In genomic region chr4:17197070-17197469, GRCh38 we compare ENCODE assay signal across 24 cellular contexts.
DNase-seq lines count a peak whose midpoint lies in the region; ATAC-seq, FAIRE-seq and TF ChIP-seq lines count a peak whose summit lies in the region.
"Had no signal": no experiment of that assay in that cellular context is flagged by ENCODE, and none has a peak within 500 bp of the region (broad histone marks: within the 10 kb centered on the region; RNA-seq: fewer than 3 reads in every experiment).

No MANE protein-coding gene starts in this region.

- no peak overlapping the region for H3K4me3 ChIP-seq in right lobe of liver
- no peak overlapping the region for H3K4me3 ChIP-seq in HepG2 (replicated peaks in 1 of 3; ENCODE audit: insufficient read depth in 1 of 3, low read depth in 2 of 3, low read length in 3 of 3)
- H3K4me3 ChIP-seq in SK-N-MC = no peak overlapping the region
- H3K4me3 ChIP-seq in lower leg skin (ENCODE audit: low read depth, poor library complexity, severe bottlenecking) = no peak overlapping the region
- H3K4me3 ChIP-seq in mesendoderm (ENCODE audit: low read length) = no peak overlapping the region
- H3K4me3 ChIP-seq: BLaER1, GM12878 had no signal

- no TSS peak for BruUV-seq in HepG2 (replicated peaks; lab: Mats Ljungman, UMichigan)

- H2BK120ac ChIP-seq in mesendoderm (ENCODE audit: low read depth, low read length) = no peak overlapping the region

- H2BK5ac ChIP-seq in mesendoderm (ENCODE audit: low read length) = no peak overlapping the region

- no peak overlapping the region for H4K8ac ChIP-seq in mesendoderm (ENCODE audit: low read depth, low read length)

- H4K5ac ChIP-seq in mesendoderm (ENCODE audit: low read length) = no peak overlapping the region

- POLR2A ChIA-PET in HepG2 (lab: Yijun Ruan, JAX) = no interaction called here

- FAIRE-seq in HepG2 (lab: Jason Lieb, UNC) = no peak
- FAIRE-seq: GM12878, RCC 7860 had no signal

- H3K23ac ChIP-seq in mesendoderm (ENCODE audit: low read length) = no peak overlapping the region

- H3K79me2 ChIP-seq in HepG2 (ENCODE audit: insufficient read depth, low read length) (no peaks in the 10 kb centered on the region), mesendoderm (ENCODE audit: control insufficient read depth, insufficient read depth, low read length) (no peaks in the 10 kb centered on the region)

- H3K79me1 ChIP-seq in mesendoderm (ENCODE audit: low read length) = no peaks in the 10 kb centered on the region

- H3K56ac ChIP-seq in mesendoderm (ENCODE audit: low read length) = no peak overlapping the region

- intact Hi-C loops in right lobe of liver (cut with DNase I) = no loop called here
- intact Hi-C loops in HepG2 (cut with micrococcal nuclease; ENCODE audit: unreplicated experiment) = no loop called here
- intact Hi-C loops in lower leg skin (cut with DNase I; ENCODE audit: low total_unique reads) = loop anchor here (5.0 kb wide), 1 partner anchor 750 kb away; no protein-coding TSS in a partner anchor

- H4K20me1 ChIP-seq in HepG2 (ENCODE audit: insufficient read depth, low read length) = no peaks in the 10 kb centered on the region
- H4K20me1 ChIP-seq: BLaER1 had no signal

- TF ChIP-seq CTCF in right lobe of liver (IDR thresholded peaks at IDR 0.05) (no peak), HepG2 (CRISPR knock-in tag; IDR thresholded peaks at IDR 0.05) (no peak), lower leg skin (IDR thresholded peaks at IDR 0.05) (no peak)

- in situ Hi-C loops in HepG2 (cut with HindIII; ENCODE audit: extremely low pct_ligation_motif_present, low pct_unique_long_range_greater_than_20kb) = no loop called here

- no peak overlapping the region for H3K27ac ChIP-seq in right lobe of liver
- H3K27ac ChIP-seq in HepG2 (ENCODE audit: extremely low read length, insufficient read depth, low read length) = no peak overlapping the region
- peak overlapping the region; percentile 80 for H3K27ac ChIP-seq in SK-N-MC
- H3K27ac ChIP-seq in mesendoderm (ENCODE audit: low read depth, low read length) = no peak overlapping the region
- H3K27ac ChIP-seq: BLaER1, KMS-11 had no signal

- H3K9me3 ChIP-seq in right lobe of liver (no peaks in the 10 kb centered on the region), HepG2 (ENCODE audit: low read length) (no peaks in the 10 kb centered on the region), SK-N-MC (ENCODE audit: low read depth, low read length) (no peaks in the 10 kb centered on the region)

- no peak overlapping the region for H2AK5ac ChIP-seq in mesendoderm (ENCODE audit: low read length)

- H3K18ac ChIP-seq in mesendoderm (ENCODE audit: low read length) = no peak overlapping the region

- no peak overlapping the region for H3K4ac ChIP-seq in mesendoderm (ENCODE audit: low read depth, low read length)

- H2BK15ac ChIP-seq in mesendoderm (replicated peaks; ENCODE audit: low read depth) = no peak overlapping the region

- no peak for TF ChIP-seq RAD21 in HepG2 (CRISPR knock-in tag; IDR thresholded peaks at IDR 0.05)

- H3K4me2 ChIP-seq in HepG2 (ENCODE audit: low read depth, low read length) (no peak overlapping the region), mesendoderm (ENCODE audit: low read length) (no peak overlapping the region)
- H3K4me2 ChIP-seq: BLaER1, KMS-11 had no signal

- DNase-seq in right lobe of liver (peak in 1 of 3 donors; percentile 63), HepG2 (ENCODE audit: low spot score) (no peak), SK-N-MC (ENCODE audit: low read depth, low spot score) (no peak), medulla oblongata (ENCODE audit: extremely low spot score) (peak; percentile 50), pons (ENCODE audit: low spot score) (peak; percentile 7), lower leg skin (ENCODE audit: low spot score in 2 of 2) (no peak), mesendoderm (no peak), RPMI8226 (no peak)
- DNase-seq: CD4-positive, alpha-beta T cell; COR-L47; DMS79; H9; NCI-H1417; NCI-H1694 treated with DMSO at 0.1 percent for 48 hours; NCI-H2081 treated with DMSO at 0.1 percent for 48 hours; NCI-H2171 treated with DMSO at 0.1 percent for 48 hours; NCI-H524 treated with DMSO at 0.1 percent for 48 hours; NCI-H82; OCI-M1; SHP77 had no signal

- 100% methylated on average over 3 of the region's 4 CpGs for WGBS in right lobe of liver (ENCODE audit: insufficient coverage, low coverage, low lambda C conversion rate, missing lambda C conversion rate)
- 6% methylated on average over 4 of the region's 4 CpGs for WGBS in HepG2 (ENCODE audit: low lambda C conversion rate)
- WGBS in lower leg skin, 2 donors = 33 to 83% methylated on average over 4 of the region's 4 CpGs
- WGBS in mesendoderm (ENCODE audit: extremely low coverage, insufficient coverage, low lambda C conversion rate) = no CpG with 5 or more reads among the region's 4 CpGs

- no peak overlapping the region for H2AFZ ChIP-seq in HepG2 (ENCODE audit: low read length)

- no peak overlapping the region for H3K9ac ChIP-seq in HepG2 (ENCODE audit: insufficient read depth, low read depth, low read length)
- no peak overlapping the region for H3K9ac ChIP-seq in SK-N-MC (ENCODE audit: insufficient read length)
- H3K9ac ChIP-seq in mesendoderm (ENCODE audit: low read length) = no peak overlapping the region
- H3K9ac ChIP-seq: BLaER1, KMS-11 had no signal

- H3K4me1 ChIP-seq in right lobe of liver (no peaks in the 10 kb centered on the region), HepG2 (ENCODE audit: insufficient read depth, low read length) (no peaks in the 10 kb centered on the region), mesendoderm (ENCODE audit: control insufficient read depth, low read depth, low read length) (no peaks in the 10 kb centered on the region)
- H3K4me1 ChIP-seq: BLaER1 had no signal

- TF ChIP-seq EP300 in HepG2 (IDR thresholded peaks at IDR 0.05; ENCODE audit: low read depth in 2 of 2, low read length in 2 of 2) = no peak
- no peak for TF ChIP-seq EP300 in HepG2 (CRISPR knock-in tag; IDR thresholded peaks at IDR 0.05; ENCODE audit: borderline replicate concordance)

- TF ChIP-seq POLR2A in right lobe of liver (IDR thresholded peaks at IDR 0.05) (no peak), HepG2 (IDR thresholded peaks at IDR 0.05; ENCODE audit: insufficient read depth in 1 of 2, low read depth in 2 of 2, low read length in 2 of 2) (no peak), lower leg skin (IDR thresholded peaks at IDR 0.05) (no peak)

- H3K27me3 ChIP-seq in right lobe of liver (no peaks in the 10 kb centered on the region), HepG2 (ENCODE audit: control insufficient read depth in 1 of 2, insufficient read depth in 2 of 2, low read length in 2 of 2) (no peaks in the 10 kb centered on the region), mesendoderm (ENCODE audit: insufficient read depth, low read length, poor library complexity) (no peaks in the 10 kb centered on the region)
- H3K27me3 ChIP-seq: BLaER1 had no signal

- CTCF ChIA-PET in HepG2 (lab: Yijun Ruan, JAX; ENCODE audit: low intra/inter-chr PET ratio, low total read pairs) = no interaction called here

- ATAC-seq in right lobe of liver (peak in 3 of 4 donors; percentile 63 to 84 (median 76)), HepG2 (no peak)
- ATAC-seq: GM12878 had no signal

- H3K36me3 ChIP-seq in right lobe of liver = no peaks in the 10 kb centered on the region
- H3K36me3 ChIP-seq in HepG2 (replicated peaks in 1 of 2; ENCODE audit: control insufficient read depth in 1 of 2, insufficient read depth in 2 of 2, low read length in 2 of 2) = no peaks in the 10 kb centered on the region
- no peaks in the 10 kb centered on the region for H3K36me3 ChIP-seq in SK-N-MC (ENCODE audit: insufficient read depth, low read length)
- H3K36me3 ChIP-seq in mesendoderm (ENCODE audit: control insufficient read depth, insufficient read depth, low read length) = no peaks in the 10 kb centered on the region
- H3K36me3 ChIP-seq: BLaER1 had no signal

TF ChIP-seq in HepG2, 621 proteins besides CTCF, POLR2A, EP300 and RAD21 (continues in another document):
- TF ChIP-seq IRF9 (CRISPR knock-in tag; IDR thresholded peaks at IDR 0.05; ENCODE audit: borderline replicate concordance) = no peak
- TF ChIP-seq RNF2 (conservative IDR thresholded peaks at IDR 0.05; ENCODE audit: low read depth) = no peak
- TF ChIP-seq, protein P1, sequence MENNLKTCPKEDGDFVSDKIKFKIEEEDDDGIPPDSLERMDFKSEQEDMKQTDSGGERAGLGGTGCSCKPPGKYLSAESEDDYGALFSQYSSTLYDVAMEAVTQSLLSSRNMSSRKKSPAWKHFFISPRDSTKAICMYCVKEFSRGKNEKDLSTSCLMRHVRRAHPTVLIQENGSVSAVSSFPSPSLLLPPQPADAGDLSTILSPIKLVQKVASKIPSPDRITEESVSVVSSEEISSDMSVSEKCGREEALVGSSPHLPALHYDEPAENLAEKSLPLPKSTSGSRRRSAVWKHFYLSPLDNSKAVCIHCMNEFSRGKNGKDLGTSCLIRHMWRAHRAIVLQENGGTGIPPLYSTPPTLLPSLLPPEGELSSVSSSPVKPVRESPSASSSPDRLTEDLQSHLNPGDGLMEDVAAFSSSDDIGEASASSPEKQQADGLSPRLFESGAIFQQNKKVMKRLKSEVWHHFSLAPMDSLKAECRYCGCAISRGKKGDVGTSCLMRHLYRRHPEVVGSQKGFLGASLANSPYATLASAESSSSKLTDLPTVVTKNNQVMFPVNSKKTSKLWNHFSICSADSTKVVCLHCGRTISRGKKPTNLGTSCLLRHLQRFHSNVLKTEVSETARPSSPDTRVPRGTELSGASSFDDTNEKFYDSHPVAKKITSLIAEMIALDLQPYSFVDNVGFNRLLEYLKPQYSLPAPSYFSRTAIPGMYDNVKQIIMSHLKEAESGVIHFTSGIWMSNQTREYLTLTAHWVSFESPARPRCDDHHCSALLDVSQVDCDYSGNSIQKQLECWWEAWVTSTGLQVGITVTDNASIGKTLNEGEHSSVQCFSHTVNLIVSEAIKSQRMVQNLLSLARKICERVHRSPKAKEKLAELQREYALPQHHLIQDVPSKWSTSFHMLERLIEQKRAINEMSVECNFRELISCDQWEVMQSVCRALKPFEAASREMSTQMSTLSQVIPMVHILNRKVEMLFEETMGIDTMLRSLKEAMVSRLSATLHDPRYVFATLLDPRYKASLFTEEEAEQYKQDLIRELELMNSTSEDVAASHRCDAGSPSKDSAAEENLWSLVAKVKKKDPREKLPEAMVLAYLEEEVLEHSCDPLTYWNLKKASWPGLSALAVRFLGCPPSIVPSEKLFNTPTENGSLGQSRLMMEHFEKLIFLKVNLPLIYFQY (CRISPR knock-in tag; IDR thresholded peaks at IDR 0.05; ENCODE audit: borderline replicate concordance) = no peak

Comparison
In these comparisons a context has a peak if more than half of its experiments do, and no peak if none do; other contexts are left out.
1. DNase-seq: peak in medulla oblongata (single experiment) and pons (single experiment); none in HepG2 (single experiment), SK-N-MC (single experiment), lower leg skin (0 of 2), mesendoderm (single experiment) and RPMI8226 (single experiment).